ENCODE assay signal across 8 cellular contexts in genomic region chr2:42569116-42569711, GRCh38. TPM values are rescaled to one million over a fixed set of nuclear protein-coding genes. Genes with fewer than 3 reads are reported as not detected.
A peak's percentile ranks its signal among the peaks of the same experiment; 100 is the strongest.
DNase-seq lines count a peak whose midpoint lies in the region; ATAC-seq, FAIRE-seq and TF ChIP-seq lines count a peak whose summit lies in the region.

No MANE protein-coding gene starts in this region.

- H3K9me3 ChIP-seq in OCI-LY1 (ENCODE audit: low read length) (no peaks in the 10 kb centered on the region), body of pancreas (no peaks in the 10 kb centered on the region), iPS-20b (ENCODE audit: insufficient read depth, low read depth, low read length) (no peaks in the 10 kb centered on the region), skeletal muscle satellite cell (replicated peaks; ENCODE audit: low read length) (no peaks in the 10 kb centered on the region)

- H3K4me2 ChIP-seq in OCI-LY1 (ENCODE audit: low read length), result peak overlapping the region; percentile 78
- peak overlapping the region; percentile 82 for H3K4me2 ChIP-seq in skeletal muscle satellite cell (ENCODE audit: low read length)

- peaks cover 32% of the 10 kb centered on the region for H3K36me3 ChIP-seq in OCI-LY1 (ENCODE audit: insufficient read depth, low read length)
- H3K36me3 ChIP-seq in body of pancreas (replicated peaks in 1 of 2; ENCODE audit: insufficient read depth in 1 of 2, low read depth in 2 of 2), result no peaks in the 10 kb centered on the region
- peaks cover 36% of the 10 kb centered on the region for H3K36me3 ChIP-seq in iPS-20b (ENCODE audit: insufficient read depth, low read depth, low read length)
- no peaks in the 10 kb centered on the region for H3K36me3 ChIP-seq in skeletal muscle satellite cell (ENCODE audit: insufficient read depth, low read length)

- DNase-seq in EH (ENCODE audit: low read depth) (peak; percentile 55), body of pancreas (peak; percentile 16 to 34 (median 20)), RCC 7860 (ENCODE audit: low spot score) (no peak)

- peak in 1 of 3 donors; percentile 41 for TF ChIP-seq POLR2A in body of pancreas (IDR thresholded peaks at IDR 0.05)

- H3K4me1 ChIP-seq in OCI-LY1 (ENCODE audit: insufficient read depth, low read length, severe bottlenecking) (peaks cover 52% of the 10 kb centered on the region), body of pancreas (peaks cover 30% of the 10 kb centered on the region), iPS-20b (ENCODE audit: insufficient read depth, low read length) (peaks cover 21% of the 10 kb centered on the region), skeletal muscle satellite cell (ENCODE audit: control insufficient read depth, insufficient read depth, low read length) (peaks cover 22% of the 10 kb centered on the region)

- intact Hi-C loops in body of pancreas (cut with DNase I), result no loop called here

- H3K27ac ChIP-seq in OCI-LY1 (ENCODE audit: low read depth, low read length, poor library complexity, severe bottlenecking), result peak overlapping the region; percentile 87
- peak overlapping the region; percentile 84 to 97 (median 90) for H3K27ac ChIP-seq in body of pancreas
- H3K27ac ChIP-seq in iPS-20b (ENCODE audit: low read length), result peak overlapping the region; percentile 87

- no peaks in the 10 kb centered on the region for H4K20me1 ChIP-seq in OCI-LY1 (ENCODE audit: insufficient read depth, low read length)

- TF ChIP-seq CTCF in OCI-LY1 (IDR thresholded peaks at IDR 0.05; ENCODE audit: low read length) (no peak), body of pancreas (IDR thresholded peaks at IDR 0.05) (no peak)

- H3K27me3 ChIP-seq in OCI-LY1 (ENCODE audit: insufficient read depth, low read length) (no peaks in the 10 kb centered on the region), body of pancreas (no peaks in the 10 kb centered on the region), iPS-20b (ENCODE audit: insufficient read depth, low read length) (no peaks in the 10 kb centered on the region), skeletal muscle satellite cell (ENCODE audit: control insufficient read depth, insufficient read depth, low read length) (no peaks in the 10 kb centered on the region)

- peaks cover 7% of the 10 kb centered on the region; the same call in 1 of the 2 replicates for H3F3A ChIP-seq in OCI-LY1 (ENCODE audit: insufficient read depth, low read length)

- peak overlapping the region; percentile 91 for H3K4me3 ChIP-seq in OCI-LY1 (ENCODE audit: low read depth, low read length, poor library complexity, severe bottlenecking)
- H3K4me3 ChIP-seq in body of pancreas, result peak overlapping the region; percentile 70 to 89
- H3K4me3 ChIP-seq in iPS-20b (ENCODE audit: low read length), result peak overlapping the region; percentile 92
- H3K4me3 ChIP-seq in skeletal muscle satellite cell (ENCODE audit: low read length), result peak overlapping the region; percentile 90

- no peaks in the 10 kb centered on the region for H3K9me2 ChIP-seq in OCI-LY1 (ENCODE audit: low read depth, low read length)

- FAIRE-seq in RCC 7860 (lab: Jason Lieb, UNC), result no peak

- H3K79me2 ChIP-seq in OCI-LY1 (ENCODE audit: insufficient read depth, low read length), result peaks cover 26% of the 10 kb centered on the region

- H3K9ac ChIP-seq in OCI-LY1 (ENCODE audit: low read length) (peak overlapping the region; percentile 84), iPS-20b (ENCODE audit: low read depth, low read length) (peak overlapping the region; percentile 89), skeletal muscle satellite cell (ENCODE audit: low read depth, low read length) (peak overlapping the region; percentile 57)

- ATAC-seq in HG02588 (IDR thresholded peaks at IDR 0.05; ENCODE audit: unreplicated experiment) (peak; percentile 1), body of pancreas (peak; percentile 27), HG03039 (IDR thresholded peaks at IDR 0.05; ENCODE audit: unreplicated experiment) (no peak)

- H2AFZ ChIP-seq in OCI-LY1 (ENCODE audit: low read length), result no peak overlapping the region

- 1 to 2% methylated on average over 14 to 20 of the region's 20 CpGs for WGBS in body of pancreas, 2 donors

RNA-seq across cellular contexts. Expression of gene MTA3, which starts 0.8 kb away (rescaled TPM):
- total RNA-seq in body of pancreas, result 10 to 100 TPM; 23.1 to 31.1 TPM
- total RNA-seq in skeletal muscle satellite cell (2012; rRNA removed), result 15.1 and 17.5 TPM in 2 replicates
